Comparison of ENCODE assay signal across 1 cellular context in the genomic region with DNA sequence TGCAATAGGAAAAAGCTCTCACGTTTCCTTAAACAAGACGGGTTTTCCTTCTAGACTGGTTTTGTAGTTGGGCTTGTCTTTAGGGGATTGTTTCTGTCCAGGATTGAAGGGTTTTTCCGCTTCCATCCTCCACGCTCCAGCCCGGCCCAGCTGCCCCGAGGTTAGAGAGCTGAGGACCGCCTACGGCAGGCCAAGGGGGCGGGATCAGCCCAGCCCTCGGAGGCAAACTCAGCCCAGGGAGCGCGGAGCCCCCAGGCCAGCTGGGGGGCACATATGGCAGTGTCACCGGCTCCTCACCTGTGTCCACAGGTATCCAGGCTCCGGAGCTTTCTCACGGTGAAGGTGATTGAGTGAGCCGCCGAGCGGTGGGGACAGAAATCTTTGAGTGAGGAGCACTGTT.
TF ChIP-seq lines count a peak whose summit lies in the region.

No MANE protein-coding gene starts in this region.

TF ChIP-seq in GM23338, 12 proteins besides CTCF, POLR2A, EP300 and RAD21 (continued from another document):
- TF ChIP-seq ZNF462 (CRISPR knock-in tag; IDR thresholded peaks at IDR 0.05): no peak
- TF ChIP-seq JUNB (IDR thresholded peaks at IDR 0.05; ENCODE audit: unreplicated experiment): no peak
- TF ChIP-seq STAT1 (IDR thresholded peaks at IDR 0.05; ENCODE audit: unreplicated experiment): no peak
- no peak for TF ChIP-seq CREB1 (CRISPR knock-in tag; IDR thresholded peaks at IDR 0.05; ENCODE audit: low read depth)
- no peak for TF ChIP-seq POLR2AphosphoS5 (IDR thresholded peaks at IDR 0.05; ENCODE audit: low read depth)
- TF ChIP-seq, protein P1, sequence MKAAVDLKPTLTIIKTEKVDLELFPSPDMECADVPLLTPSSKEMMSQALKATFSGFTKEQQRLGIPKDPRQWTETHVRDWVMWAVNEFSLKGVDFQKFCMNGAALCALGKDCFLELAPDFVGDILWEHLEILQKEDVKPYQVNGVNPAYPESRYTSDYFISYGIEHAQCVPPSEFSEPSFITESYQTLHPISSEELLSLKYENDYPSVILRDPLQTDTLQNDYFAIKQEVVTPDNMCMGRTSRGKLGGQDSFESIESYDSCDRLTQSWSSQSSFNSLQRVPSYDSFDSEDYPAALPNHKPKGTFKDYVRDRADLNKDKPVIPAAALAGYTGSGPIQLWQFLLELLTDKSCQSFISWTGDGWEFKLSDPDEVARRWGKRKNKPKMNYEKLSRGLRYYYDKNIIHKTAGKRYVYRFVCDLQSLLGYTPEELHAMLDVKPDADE (IDR thresholded peaks at IDR 0.05): no peak
- no peak for TF ChIP-seq NANOG (IDR thresholded peaks at IDR 0.05; ENCODE audit: borderline replicate concordance)
- no peak for TF ChIP-seq ZNF114 (CRISPR knock-in tag; IDR thresholded peaks at IDR 0.05)
- TF ChIP-seq ZNF331 (CRISPR knock-in tag; IDR thresholded peaks at IDR 0.05; ENCODE audit: low read depth): no peak
- no peak for TF ChIP-seq EZH2 (IDR thresholded peaks at IDR 0.05; ENCODE audit: low read depth, unreplicated experiment)
